In genomic region chr18:78781601-78781960, GRCh38 we compare ENCODE assay signal across 33 cellular contexts.
"Had no signal": no experiment of that assay in that cellular context is flagged by ENCODE, and none has a peak within 500 bp of the region (broad histone marks: within the 10 kb centered on the region; RNA-seq: fewer than 3 reads in every experiment).

No MANE protein-coding gene starts in this region.

- H3K9me3 Mint-ChIP-seq: activated CD8-positive, alpha-beta T cell treated with anti-CD3 and anti-CD28 coated beads for 36 hours; activated naive CD4-positive, alpha-beta T cell treated with anti-CD3 and anti-CD28 coated beads for 36 hours; activated naive CD4-positive, alpha-beta T cell treated with anti-CD3 and anti-CD28 coated beads, Interleukin-2, amount 50 U/mL, for 24 hours; activated naive CD8-positive, alpha-beta T cell treated with anti-CD3 and anti-CD28 coated beads for 36 hours; activated naive CD8-positive, alpha-beta T cell treated with anti-CD3 and anti-CD28 coated beads, Interleukin-2, amount 50 U/mL, for 24 hours; activated T-helper 1 cell treated with anti-CD3 and anti-CD28 coated beads, Interleukin-12 subunit alpha, Interleukin-12 subunit beta, Interleukin-2, Interleukin-4 antibody, amounts not matched to agents 30 ng/mL and 10 ng/mL and 1 ng/mL, durations not matched to agents 14 hours and 24 hours and 36 hours; activated T-helper 2 cell treated with anti-CD3 and anti-CD28 coated beads, Interferon-gamma antibody, Interleukin-2, Interleukin-4, amounts not matched to agents 10 μg/mL and 5 μg/mL and 100 μg/mL, durations not matched to agents 14 hours and 24 hours and 36 hours; endodermal cell; T-helper 2 cell treated with Interferon-gamma antibody and Interleukin-4, amounts not matched to agents 5 μg/mL and 100 μg/mL, for 36 hours had no signal

- H3K4me1 ChIP-seq: adrenal gland, colonic mucosa, gastrocnemius medialis had no signal

- H3K4me1 Mint-ChIP-seq: activated B cell treated with CpG ODN at 0.5 μM for 24 hours; activated CD8-positive, alpha-beta memory T cell treated with anti-CD3 and anti-CD28 coated beads, Interleukin-2, amount 10 ng/mL, durations not matched to agents 7 days and 5 days; activated naive CD4-positive, alpha-beta T cell treated with anti-CD3 and anti-CD28 coated beads, Interleukin-2, amount 50 U/mL, for 24 hours; activated naive CD8-positive, alpha-beta T cell treated with anti-CD3 and anti-CD28 coated beads for 36 hours; activated naive CD8-positive, alpha-beta T cell treated with anti-CD3 and anti-CD28 coated beads, Interleukin-2, amount 50 U/mL, for 24 hours; endodermal cell; T-helper 17 cell had no signal

- H3K27me3 Mint-ChIP-seq: activated B cell treated with CpG ODN at 0.5 μM for 24 hours; activated CD8-positive, alpha-beta memory T cell treated with anti-CD3 and anti-CD28 coated beads, Interleukin-2, amount 10 ng/mL, durations not matched to agents 7 days and 5 days; activated CD8-positive, alpha-beta T cell treated with anti-CD3 and anti-CD28 coated beads for 36 hours; activated naive CD4-positive, alpha-beta T cell treated with anti-CD3 and anti-CD28 coated beads, Interleukin-2, amount 50 U/mL, for 24 hours; activated naive CD8-positive, alpha-beta T cell treated with anti-CD3 and anti-CD28 coated beads for 36 hours; activated naive CD8-positive, alpha-beta T cell treated with anti-CD3 and anti-CD28 coated beads, Interleukin-2, amount 50 U/mL, for 24 hours; T-helper 17 cell had no signal

- H3K36me3 ChIP-seq: adrenal gland, colonic mucosa, gastrocnemius medialis, WERI-Rb-1 had no signal

- H3K27me3 ChIP-seq: adrenal gland, body of pancreas, colonic mucosa, gastrocnemius medialis had no signal

- DNase-seq: activated B cell treated with CpG ODN at 0.5 μM for 24 hours; activated CD4-positive, alpha-beta T cell treated with anti-CD3 and anti-CD28 coated beads for 48 hours; activated CD4-positive, alpha-beta T cell treated with anti-CD3 and anti-CD28 coated beads, Interleukin-2, amount 50 U/mL, for 1 hour; activated CD4-positive, alpha-beta T cell treated with anti-CD3 and anti-CD28 coated beads, Interleukin-2, amount 50 U/mL, for 48 hours; activated CD8-positive, alpha-beta memory T cell treated with anti-CD3 and anti-CD28 coated beads, Interleukin-2, amount 10 ng/mL, durations not matched to agents 7 days and 5 days; activated CD8-positive, alpha-beta memory T cell treated with anti-CD3 and anti-CD28 coated beads, Interleukin-2, amount 50 U/mL, for 4 hours; activated CD8-positive, alpha-beta T cell treated with anti-CD3 and anti-CD28 coated beads for 36 hours; activated naive CD4-positive, alpha-beta T cell treated with anti-CD3 and anti-CD28 coated beads for 36 hours; activated naive CD8-positive, alpha-beta T cell treated with anti-CD3 and anti-CD28 coated beads for 36 hours; activated naive CD8-positive, alpha-beta T cell treated with anti-CD3 and anti-CD28 coated beads, Interleukin-2, amount 50 U/mL, for 24 hours; activated T-cell treated with anti-CD3 and anti-CD28 coated beads, Interleukin-2, amount 50 U/mL, for 1 hour; activated T-cell treated with anti-CD3 and anti-CD28 coated beads, Interleukin-2, amount 50 U/mL, for 48 hours; adrenal gland; amygdala; body of pancreas; central memory CD4-positive, alpha-beta T cell; cerebellar nuclear complex; colonic mucosa; effector memory CD4-positive, alpha-beta T cell; foreskin fibroblast; gastrocnemius medialis; glutamatergic neuron; T-helper 1 cell; T-helper 17 cell; T1000; WERI-Rb-1 had no signal

- ATAC-seq: activated CD4-positive, CD25-positive, alpha-beta regulatory T cell treated with anti-CD3 and anti-CD28 coated beads, Interleukin-2, amount 50 U/mL, for 24 hours; activated CD8-positive, alpha-beta memory T cell treated with anti-CD3 and anti-CD28 coated beads, Interleukin-2, amount 10 ng/mL, durations not matched to agents 7 days and 5 days; activated CD8-positive, alpha-beta T cell treated with anti-CD3 and anti-CD28 coated beads for 36 hours; activated naive CD8-positive, alpha-beta T cell treated with anti-CD3 and anti-CD28 coated beads, Interleukin-2, amount 50 U/mL, for 24 hours; esophagus mucosa; gastrocnemius medialis; T-helper 17 cell had no signal

- H3K36me3 Mint-ChIP-seq: activated CD8-positive, alpha-beta memory T cell treated with anti-CD3 and anti-CD28 coated beads, Interleukin-2, amount 10 ng/mL, durations not matched to agents 7 days and 5 days; activated naive CD4-positive, alpha-beta T cell treated with anti-CD3 and anti-CD28 coated beads, Interleukin-2, amount 50 U/mL, for 24 hours; activated naive CD8-positive, alpha-beta T cell treated with anti-CD3 and anti-CD28 coated beads for 36 hours had no signal

- H3K27ac ChIP-seq: adrenal gland, body of pancreas, colonic mucosa, gastrocnemius medialis, WERI-Rb-1 had no signal

- H3K27ac Mint-ChIP-seq: activated B cell treated with CpG ODN at 0.5 μM for 24 hours; activated CD8-positive, alpha-beta memory T cell treated with anti-CD3 and anti-CD28 coated beads, Interleukin-2, amount 10 ng/mL, durations not matched to agents 7 days and 5 days; activated CD8-positive, alpha-beta T cell treated with anti-CD3 and anti-CD28 coated beads for 36 hours; activated naive CD4-positive, alpha-beta T cell treated with anti-CD3 and anti-CD28 coated beads for 36 hours; activated naive CD4-positive, alpha-beta T cell treated with anti-CD3 and anti-CD28 coated beads, Interleukin-2, amount 50 U/mL, for 24 hours; activated naive CD8-positive, alpha-beta T cell treated with anti-CD3 and anti-CD28 coated beads for 36 hours; activated naive CD8-positive, alpha-beta T cell treated with anti-CD3 and anti-CD28 coated beads, Interleukin-2, amount 50 U/mL, for 24 hours; activated T-helper 1 cell treated with anti-CD3 and anti-CD28 coated beads, Interleukin-12 subunit alpha, Interleukin-12 subunit beta, Interleukin-2, Interleukin-4 antibody, amounts not matched to agents 30 ng/mL and 10 ng/mL and 1 ng/mL, durations not matched to agents 14 hours and 24 hours and 36 hours; activated T-helper 2 cell treated with anti-CD3 and anti-CD28 coated beads, Interferon-gamma antibody, Interleukin-2, Interleukin-4, amounts not matched to agents 10 μg/mL and 5 μg/mL and 100 μg/mL, durations not matched to agents 14 hours and 24 hours and 36 hours; endodermal cell; T-helper 17 cell; T-helper 2 cell treated with Interferon-gamma antibody and Interleukin-4, amounts not matched to agents 5 μg/mL and 100 μg/mL, for 36 hours had no signal

- H3K4me3 Mint-ChIP-seq: activated B cell treated with CpG ODN at 0.5 μM for 24 hours; activated CD8-positive, alpha-beta memory T cell treated with anti-CD3 and anti-CD28 coated beads, Interleukin-2, amount 10 ng/mL, durations not matched to agents 7 days and 5 days; activated CD8-positive, alpha-beta T cell treated with anti-CD3 and anti-CD28 coated beads for 36 hours; activated naive CD4-positive, alpha-beta T cell treated with anti-CD3 and anti-CD28 coated beads for 36 hours; activated naive CD4-positive, alpha-beta T cell treated with anti-CD3 and anti-CD28 coated beads, Interleukin-2, amount 50 U/mL, for 24 hours; activated naive CD8-positive, alpha-beta T cell treated with anti-CD3 and anti-CD28 coated beads for 36 hours; activated naive CD8-positive, alpha-beta T cell treated with anti-CD3 and anti-CD28 coated beads, Interleukin-2, amount 50 U/mL, for 24 hours; activated T-helper 1 cell treated with anti-CD3 and anti-CD28 coated beads, Interleukin-12 subunit alpha, Interleukin-12 subunit beta, Interleukin-2, Interleukin-4 antibody, amounts not matched to agents 30 ng/mL and 10 ng/mL and 1 ng/mL, durations not matched to agents 14 hours and 24 hours and 36 hours; endodermal cell; T-helper 17 cell; T-helper 2 cell treated with Interferon-gamma antibody and Interleukin-4, amounts not matched to agents 5 μg/mL and 100 μg/mL, for 36 hours had no signal

- H3K9me3 ChIP-seq: adrenal gland, body of pancreas, colonic mucosa, gastrocnemius medialis had no signal

- H3K4me3 ChIP-seq: adrenal gland, body of pancreas, colonic mucosa, gastrocnemius medialis had no signal
